1 cellular context compared by ENCODE assay signal in the genomic region with DNA sequence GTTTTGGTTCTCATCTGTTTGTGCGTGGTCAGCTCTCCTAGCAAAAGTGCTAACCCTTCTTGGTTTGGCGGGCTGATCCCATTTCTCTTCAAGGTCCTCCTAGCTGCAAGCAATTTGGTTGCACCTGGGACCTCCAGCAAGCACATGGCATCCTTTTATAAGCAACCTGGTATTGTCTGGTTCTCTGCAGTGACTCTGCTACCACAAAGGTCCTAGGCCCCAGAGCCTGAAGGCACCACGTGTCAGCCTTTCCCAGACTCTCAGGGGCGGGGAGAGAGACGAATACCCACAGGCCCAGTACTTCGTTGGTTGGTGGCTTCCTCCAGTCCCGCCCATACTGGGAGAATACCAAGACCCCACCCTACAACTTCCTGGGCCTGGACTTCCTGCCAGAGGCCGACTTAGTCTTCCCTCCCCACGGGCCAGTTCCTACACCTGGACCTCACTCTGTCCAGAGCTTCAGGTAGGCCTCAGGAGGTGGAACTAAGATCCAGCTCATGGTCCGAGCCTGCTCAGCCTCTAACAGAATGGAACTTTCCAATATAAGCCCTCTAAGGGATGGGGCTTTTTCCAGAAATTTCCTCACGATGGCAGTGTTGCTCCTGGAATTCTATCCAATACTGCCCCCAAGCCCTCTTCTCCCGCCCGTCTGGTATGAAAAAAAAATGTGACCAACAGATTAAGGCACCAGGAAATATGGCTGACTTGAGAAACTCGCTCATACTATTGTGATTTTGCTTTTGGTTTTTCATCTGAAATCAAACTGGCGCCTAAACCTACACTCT.
A peak's percentile ranks its signal among the peaks of the same experiment; 100 is the strongest.
TF ChIP-seq lines count a peak whose summit lies in the region.

No MANE protein-coding gene starts in this region.

TF ChIP-seq in HEK293, 187 proteins besides CTCF, POLR2A, EP300 and RAD21 (continued from another document and continues in another):
- TF ChIP-seq, protein P1, sequence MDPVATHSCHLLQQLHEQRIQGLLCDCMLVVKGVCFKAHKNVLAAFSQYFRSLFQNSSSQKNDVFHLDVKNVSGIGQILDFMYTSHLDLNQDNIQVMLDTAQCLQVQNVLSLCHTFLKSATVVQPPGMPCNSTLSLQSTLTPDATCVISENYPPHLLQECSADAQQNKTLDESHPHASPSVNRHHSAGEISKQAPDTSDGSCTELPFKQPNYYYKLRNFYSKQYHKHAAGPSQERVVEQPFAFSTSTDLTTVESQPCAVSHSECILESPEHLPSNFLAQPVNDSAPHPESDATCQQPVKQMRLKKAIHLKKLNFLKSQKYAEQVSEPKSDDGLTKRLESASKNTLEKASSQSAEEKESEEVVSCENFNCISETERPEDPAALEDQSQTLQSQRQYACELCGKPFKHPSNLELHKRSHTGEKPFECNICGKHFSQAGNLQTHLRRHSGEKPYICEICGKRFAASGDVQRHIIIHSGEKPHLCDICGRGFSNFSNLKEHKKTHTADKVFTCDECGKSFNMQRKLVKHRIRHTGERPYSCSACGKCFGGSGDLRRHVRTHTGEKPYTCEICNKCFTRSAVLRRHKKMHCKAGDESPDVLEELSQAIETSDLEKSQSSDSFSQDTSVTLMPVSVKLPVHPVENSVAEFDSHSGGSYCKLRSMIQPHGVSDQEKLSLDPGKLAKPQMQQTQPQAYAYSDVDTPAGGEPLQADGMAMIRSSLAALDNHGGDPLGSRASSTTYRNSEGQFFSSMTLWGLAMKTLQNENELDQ (tag by site-specific recombination; IDR thresholded peaks at IDR 0.05; ENCODE audit: low read depth): no peak
- TF ChIP-seq, protein P2, sequence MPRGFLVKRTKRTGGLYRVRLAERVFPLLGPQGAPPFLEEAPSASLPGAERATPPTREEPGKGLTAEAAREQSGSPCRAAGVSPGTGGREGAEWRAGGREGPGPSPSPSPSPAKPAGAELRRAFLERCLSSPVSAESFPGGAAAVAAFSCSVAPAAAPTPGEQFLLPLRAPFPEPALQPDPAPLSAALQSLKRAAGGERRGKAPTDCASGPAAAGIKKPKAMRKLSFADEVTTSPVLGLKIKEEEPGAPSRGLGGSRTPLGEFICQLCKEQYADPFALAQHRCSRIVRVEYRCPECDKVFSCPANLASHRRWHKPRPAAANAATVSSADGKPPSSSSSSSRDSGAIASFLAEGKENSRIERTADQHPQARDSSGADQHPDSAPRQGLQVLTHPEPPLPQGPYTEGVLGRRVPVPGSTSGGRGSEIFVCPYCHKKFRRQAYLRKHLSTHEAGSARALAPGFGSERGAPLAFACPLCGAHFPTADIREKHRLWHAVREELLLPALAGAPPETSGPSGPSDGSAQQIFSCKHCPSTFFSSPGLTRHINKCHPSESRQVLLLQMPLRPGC (tag by site-specific recombination; IDR thresholded peaks at IDR 0.05): no peak
- TF ChIP-seq MYNN (tag by site-specific recombination; IDR thresholded peaks at IDR 0.05; ENCODE audit: borderline replicate concordance): no peak
- peak; percentile 100 for TF ChIP-seq ZNF654 (tag by site-specific recombination; IDR thresholded peaks at IDR 0.05; ENCODE audit: low read depth)
- peak; percentile 91 for TF ChIP-seq ZNF660 (tag by site-specific recombination; IDR thresholded peaks at IDR 0.05)
- no peak for TF ChIP-seq ZNF560 (tag by site-specific recombination; IDR thresholded peaks at IDR 0.05; ENCODE audit: borderline replicate concordance)
- TF ChIP-seq SCRT1 (tag by site-specific recombination; IDR thresholded peaks at IDR 0.05; ENCODE audit: borderline replicate concordance): no peak
- TF ChIP-seq HOXA7 (CRISPR knock-in tag; IDR thresholded peaks at IDR 0.05; ENCODE audit: borderline replicate concordance): no peak
- peak; percentile 73 for TF ChIP-seq YY2 (tag by site-specific recombination; IDR thresholded peaks at IDR 0.05)
- TF ChIP-seq, protein P3, sequence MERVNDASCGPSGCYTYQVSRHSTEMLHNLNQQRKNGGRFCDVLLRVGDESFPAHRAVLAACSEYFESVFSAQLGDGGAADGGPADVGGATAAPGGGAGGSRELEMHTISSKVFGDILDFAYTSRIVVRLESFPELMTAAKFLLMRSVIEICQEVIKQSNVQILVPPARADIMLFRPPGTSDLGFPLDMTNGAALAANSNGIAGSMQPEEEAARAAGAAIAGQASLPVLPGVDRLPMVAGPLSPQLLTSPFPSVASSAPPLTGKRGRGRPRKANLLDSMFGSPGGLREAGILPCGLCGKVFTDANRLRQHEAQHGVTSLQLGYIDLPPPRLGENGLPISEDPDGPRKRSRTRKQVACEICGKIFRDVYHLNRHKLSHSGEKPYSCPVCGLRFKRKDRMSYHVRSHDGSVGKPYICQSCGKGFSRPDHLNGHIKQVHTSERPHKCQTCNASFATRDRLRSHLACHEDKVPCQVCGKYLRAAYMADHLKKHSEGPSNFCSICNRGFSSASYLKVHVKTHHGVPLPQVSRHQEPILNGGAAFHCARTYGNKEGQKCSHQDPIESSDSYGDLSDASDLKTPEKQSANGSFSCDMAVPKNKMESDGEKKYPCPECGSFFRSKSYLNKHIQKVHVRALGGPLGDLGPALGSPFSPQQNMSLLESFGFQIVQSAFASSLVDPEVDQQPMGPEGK (tag by site-specific recombination; IDR thresholded peaks at IDR 0.05): peak; percentile 79
- TF ChIP-seq ZNF843 (tag by site-specific recombination; IDR thresholded peaks at IDR 0.05): peak; percentile 59; the same call in 1 of the 2 replicates
- no peak for TF ChIP-seq MZF1 (tag by site-specific recombination; IDR thresholded peaks at IDR 0.05; ENCODE audit: borderline replicate concordance)
- TF ChIP-seq SALL2 (tag by site-specific recombination; IDR thresholded peaks at IDR 0.05; ENCODE audit: borderline replicate concordance): no peak
- TF ChIP-seq, protein P4, sequence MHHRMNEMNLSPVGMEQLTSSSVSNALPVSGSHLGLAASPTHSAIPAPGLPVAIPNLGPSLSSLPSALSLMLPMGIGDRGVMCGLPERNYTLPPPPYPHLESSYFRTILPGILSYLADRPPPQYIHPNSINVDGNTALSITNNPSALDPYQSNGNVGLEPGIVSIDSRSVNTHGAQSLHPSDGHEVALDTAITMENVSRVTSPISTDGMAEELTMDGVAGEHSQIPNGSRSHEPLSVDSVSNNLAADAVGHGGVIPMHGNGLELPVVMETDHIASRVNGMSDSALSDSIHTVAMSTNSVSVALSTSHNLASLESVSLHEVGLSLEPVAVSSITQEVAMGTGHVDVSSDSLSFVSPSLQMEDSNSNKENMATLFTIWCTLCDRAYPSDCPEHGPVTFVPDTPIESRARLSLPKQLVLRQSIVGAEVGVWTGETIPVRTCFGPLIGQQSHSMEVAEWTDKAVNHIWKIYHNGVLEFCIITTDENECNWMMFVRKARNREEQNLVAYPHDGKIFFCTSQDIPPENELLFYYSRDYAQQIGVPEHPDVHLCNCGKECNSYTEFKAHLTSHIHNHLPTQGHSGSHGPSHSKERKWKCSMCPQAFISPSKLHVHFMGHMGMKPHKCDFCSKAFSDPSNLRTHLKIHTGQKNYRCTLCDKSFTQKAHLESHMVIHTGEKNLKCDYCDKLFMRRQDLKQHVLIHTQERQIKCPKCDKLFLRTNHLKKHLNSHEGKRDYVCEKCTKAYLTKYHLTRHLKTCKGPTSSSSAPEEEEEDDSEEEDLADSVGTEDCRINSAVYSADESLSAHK (tag by site-specific recombination; IDR thresholded peaks at IDR 0.05): peak; percentile 34; the same call in 1 of the 2 replicates
- TF ChIP-seq, protein P5, sequence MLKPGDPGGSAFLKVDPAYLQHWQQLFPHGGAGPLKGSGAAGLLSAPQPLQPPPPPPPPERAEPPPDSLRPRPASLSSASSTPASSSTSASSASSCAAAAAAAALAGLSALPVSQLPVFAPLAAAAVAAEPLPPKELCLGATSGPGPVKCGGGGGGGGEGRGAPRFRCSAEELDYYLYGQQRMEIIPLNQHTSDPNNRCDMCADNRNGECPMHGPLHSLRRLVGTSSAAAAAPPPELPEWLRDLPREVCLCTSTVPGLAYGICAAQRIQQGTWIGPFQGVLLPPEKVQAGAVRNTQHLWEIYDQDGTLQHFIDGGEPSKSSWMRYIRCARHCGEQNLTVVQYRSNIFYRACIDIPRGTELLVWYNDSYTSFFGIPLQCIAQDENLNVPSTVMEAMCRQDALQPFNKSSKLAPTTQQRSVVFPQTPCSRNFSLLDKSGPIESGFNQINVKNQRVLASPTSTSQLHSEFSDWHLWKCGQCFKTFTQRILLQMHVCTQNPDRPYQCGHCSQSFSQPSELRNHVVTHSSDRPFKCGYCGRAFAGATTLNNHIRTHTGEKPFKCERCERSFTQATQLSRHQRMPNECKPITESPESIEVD (tag by site-specific recombination; IDR thresholded peaks at IDR 0.05): peak; percentile 78
- peak; percentile 48; the same call in 1 of the 2 replicates for TF ChIP-seq ZNF558 (tag by site-specific recombination; IDR thresholded peaks at IDR 0.05)
- no peak for TF ChIP-seq ZNF701 (tag by site-specific recombination; IDR thresholded peaks at IDR 0.05)
- TF ChIP-seq, protein P6, sequence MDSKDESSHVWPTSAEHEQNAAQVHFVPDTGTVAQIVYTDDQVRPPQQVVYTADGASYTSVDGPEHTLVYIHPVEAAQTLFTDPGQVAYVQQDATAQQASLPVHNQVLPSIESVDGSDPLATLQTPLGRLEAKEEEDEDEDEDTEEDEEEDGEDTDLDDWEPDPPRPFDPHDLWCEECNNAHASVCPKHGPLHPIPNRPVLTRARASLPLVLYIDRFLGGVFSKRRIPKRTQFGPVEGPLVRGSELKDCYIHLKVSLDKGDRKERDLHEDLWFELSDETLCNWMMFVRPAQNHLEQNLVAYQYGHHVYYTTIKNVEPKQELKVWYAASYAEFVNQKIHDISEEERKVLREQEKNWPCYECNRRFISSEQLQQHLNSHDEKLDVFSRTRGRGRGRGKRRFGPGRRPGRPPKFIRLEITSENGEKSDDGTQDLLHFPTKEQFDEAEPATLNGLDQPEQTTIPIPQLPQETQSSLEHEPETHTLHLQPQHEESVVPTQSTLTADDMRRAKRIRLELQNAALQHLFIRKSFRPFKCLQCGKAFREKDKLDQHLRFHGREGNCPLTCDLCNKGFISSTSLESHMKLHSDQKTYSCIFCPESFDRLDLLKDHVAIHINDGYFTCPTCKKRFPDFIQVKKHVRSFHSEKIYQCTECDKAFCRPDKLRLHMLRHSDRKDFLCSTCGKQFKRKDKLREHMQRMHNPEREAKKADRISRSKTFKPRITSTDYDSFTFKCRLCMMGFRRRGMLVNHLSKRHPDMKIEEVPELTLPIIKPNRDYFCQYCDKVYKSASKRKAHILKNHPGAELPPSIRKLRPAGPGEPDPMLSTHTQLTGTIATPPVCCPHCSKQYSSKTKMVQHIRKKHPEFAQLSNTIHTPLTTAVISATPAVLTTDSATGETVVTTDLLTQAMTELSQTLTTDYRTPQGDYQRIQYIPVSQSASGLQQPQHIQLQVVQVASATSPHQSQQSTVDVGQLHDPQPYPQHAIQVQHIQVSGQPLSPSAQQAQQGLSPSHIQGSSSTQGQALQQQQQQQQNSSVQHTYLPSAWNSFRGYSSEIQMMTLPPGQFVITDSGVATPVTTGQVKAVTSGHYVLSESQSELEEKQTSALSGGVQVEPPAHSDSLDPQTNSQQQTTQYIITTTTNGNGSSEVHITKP (tag by site-specific recombination; IDR thresholded peaks at IDR 0.05): peak; percentile 98
- no peak for TF ChIP-seq ZNF121 (tag by site-specific recombination; IDR thresholded peaks at IDR 0.05)
- TF ChIP-seq, protein P7, sequence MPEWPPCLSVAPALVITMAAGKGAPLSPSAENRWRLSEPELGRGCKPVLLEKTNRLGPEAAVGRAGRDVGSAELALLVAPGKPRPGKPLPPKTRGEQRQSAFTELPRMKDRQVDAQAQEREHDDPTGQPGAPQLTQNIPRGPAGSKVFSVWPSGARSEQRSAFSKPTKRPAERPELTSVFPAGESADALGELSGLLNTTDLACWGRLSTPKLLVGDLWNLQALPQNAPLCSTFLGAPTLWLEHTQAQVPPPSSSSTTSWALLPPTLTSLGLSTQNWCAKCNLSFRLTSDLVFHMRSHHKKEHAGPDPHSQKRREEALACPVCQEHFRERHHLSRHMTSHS (tag by site-specific recombination; IDR thresholded peaks at IDR 0.05): no peak
- peak; percentile 84; the same call in 1 of the 2 replicates for TF ChIP-seq ZNF391 (tag by site-specific recombination; IDR thresholded peaks at IDR 0.05; ENCODE audit: borderline replicate concordance, low read depth)
- no peak for TF ChIP-seq HOXD13 (CRISPR knock-in tag; IDR thresholded peaks at IDR 0.05; ENCODE audit: borderline replicate concordance)
- peak; percentile 45; the same call in 1 of the 2 replicates for TF ChIP-seq PRDM1 (tag by site-specific recombination; IDR thresholded peaks at IDR 0.05)
- no peak for TF ChIP-seq ZNF585B (tag by site-specific recombination; IDR thresholded peaks at IDR 0.05)
- no peak for TF ChIP-seq ZNF623 (tag by site-specific recombination; IDR thresholded peaks at IDR 0.05)
- TF ChIP-seq ZNF132 (tag by site-specific recombination; IDR thresholded peaks at IDR 0.05; ENCODE audit: borderline replicate concordance): no peak
- no peak for TF ChIP-seq ZNF747 (tag by site-specific recombination; IDR thresholded peaks at IDR 0.05)
- peak; percentile 98 for TF ChIP-seq ZEB2 (tag by site-specific recombination; IDR thresholded peaks at IDR 0.05)
- TF ChIP-seq ZXDB (tag by site-specific recombination; IDR thresholded peaks at IDR 0.05): peak; percentile 86
- TF ChIP-seq ZNF658 (tag by site-specific recombination; IDR thresholded peaks at IDR 0.05): no peak
- TF ChIP-seq, protein P8, sequence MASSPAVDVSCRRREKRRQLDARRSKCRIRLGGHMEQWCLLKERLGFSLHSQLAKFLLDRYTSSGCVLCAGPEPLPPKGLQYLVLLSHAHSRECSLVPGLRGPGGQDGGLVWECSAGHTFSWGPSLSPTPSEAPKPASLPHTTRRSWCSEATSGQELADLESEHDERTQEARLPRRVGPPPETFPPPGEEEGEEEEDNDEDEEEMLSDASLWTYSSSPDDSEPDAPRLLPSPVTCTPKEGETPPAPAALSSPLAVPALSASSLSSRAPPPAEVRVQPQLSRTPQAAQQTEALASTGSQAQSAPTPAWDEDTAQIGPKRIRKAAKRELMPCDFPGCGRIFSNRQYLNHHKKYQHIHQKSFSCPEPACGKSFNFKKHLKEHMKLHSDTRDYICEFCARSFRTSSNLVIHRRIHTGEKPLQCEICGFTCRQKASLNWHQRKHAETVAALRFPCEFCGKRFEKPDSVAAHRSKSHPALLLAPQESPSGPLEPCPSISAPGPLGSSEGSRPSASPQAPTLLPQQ (tag by site-specific recombination; IDR thresholded peaks at IDR 0.05): peak; percentile 72
- TF ChIP-seq IKZF3 (tag by site-specific recombination; IDR thresholded peaks at IDR 0.05): peak; percentile 90
- no peak for TF ChIP-seq ZNF626 (tag by site-specific recombination; IDR thresholded peaks at IDR 0.05)
- TF ChIP-seq ZNF549 (tag by site-specific recombination; IDR thresholded peaks at IDR 0.05): no peak
- TF ChIP-seq ZNF138 (tag by site-specific recombination; IDR thresholded peaks at IDR 0.05; ENCODE audit: borderline replicate concordance): no peak
- TF ChIP-seq ZNF24 (tag by site-specific recombination; IDR thresholded peaks at IDR 0.05): peak; percentile 66; the same call in 1 of the 2 replicates
- no peak for TF ChIP-seq ZNF184 (tag by site-specific recombination; IDR thresholded peaks at IDR 0.05)
- no peak for TF ChIP-seq WT1 (tag by site-specific recombination; IDR thresholded peaks at IDR 0.05)
- TF ChIP-seq ZNF146 (tag by site-specific recombination; IDR thresholded peaks at IDR 0.05): no peak
- TF ChIP-seq ZFHX2 (tag by site-specific recombination; conservative IDR thresholded peaks at IDR 0.05): no peak
